27 cellular contexts compared by ENCODE assay signal in genomic region chr10:29987471-29987870, GRCh38.
"Had no signal": no experiment of that assay in that cellular context is flagged by ENCODE, and none has a peak within 500 bp of the region (broad histone marks: within the 10 kb centered on the region; RNA-seq: fewer than 3 reads in every experiment).

No MANE protein-coding gene starts in this region.

- H3K27ac Mint-ChIP-seq: activated CD4-positive, alpha-beta T cell treated with anti-CD3 and anti-CD28 coated beads for 36 hours; activated CD4-positive, alpha-beta T cell treated with anti-CD3 and anti-CD28 coated beads, Interleukin-2, amount 10 ng/mL, durations not matched to agents 7 days and 5 days; activated CD8-positive, alpha-beta T cell treated with anti-CD3 and anti-CD28 coated beads, Interleukin-2, amount 10 ng/mL, durations not matched to agents 7 days and 5 days; activated naive CD4-positive, alpha-beta T cell treated with anti-CD3 and anti-CD28 coated beads, Interleukin-2, amount 50 U/mL, for 24 hours; activated naive CD8-positive, alpha-beta T cell treated with anti-CD3 and anti-CD28 coated beads, Interleukin-2, amount 10 ng/mL, durations not matched to agents 7 days and 5 days; activated T-cell treated with anti-CD3 and anti-CD28 coated beads, Interleukin-2, amount 50 U/mL, for 24 hours; activated T-helper 2 cell treated with anti-CD3 and anti-CD28 coated beads, Interferon-gamma antibody, Interleukin-2, Interleukin-4, amounts not matched to agents 10 μg/mL and 5 μg/mL and 100 μg/mL, durations not matched to agents 14 hours and 24 hours and 36 hours; brain; T-helper 1 cell treated with Interleukin-12 subunit alpha and Interleukin-12 subunit beta and Interleukin-4 antibody, amounts not matched to agents 30 μg/mL and 1 μg/mL, for 36 hours; T-helper 2 cell treated with Interferon-gamma antibody and Interleukin-4, amounts not matched to agents 5 μg/mL and 100 μg/mL, for 36 hours had no signal

- H3K4me3 ChIP-seq: Peyer's patch, SJSA1 had no signal

- H3K9me3 ChIP-seq: SK-N-SH had no signal

- H3K4me1 ChIP-seq: Peyer's patch had no signal

- H3K36me3 ChIP-seq: Peyer's patch, SJSA1 had no signal

- H3K27ac ChIP-seq: Peyer's patch, SJSA1 had no signal

- H3K36me3 Mint-ChIP-seq: activated naive CD4-positive, alpha-beta T cell treated with anti-CD3 and anti-CD28 coated beads, Interleukin-2, amount 50 U/mL, for 24 hours; brain had no signal

- H3K4me3 Mint-ChIP-seq: activated CD4-positive, alpha-beta T cell treated with anti-CD3 and anti-CD28 coated beads for 36 hours; activated CD4-positive, alpha-beta T cell treated with anti-CD3 and anti-CD28 coated beads, Interleukin-2, amount 10 ng/mL, durations not matched to agents 7 days and 5 days; activated CD8-positive, alpha-beta T cell treated with anti-CD3 and anti-CD28 coated beads, Interleukin-2, amount 10 ng/mL, durations not matched to agents 7 days and 5 days; activated naive CD4-positive, alpha-beta T cell treated with anti-CD3 and anti-CD28 coated beads, Interleukin-2, amount 50 U/mL, for 24 hours; activated naive CD8-positive, alpha-beta T cell treated with anti-CD3 and anti-CD28 coated beads, Interleukin-2, amount 10 ng/mL, durations not matched to agents 7 days and 5 days; activated T-cell treated with anti-CD3 and anti-CD28 coated beads, Interleukin-2, amount 50 U/mL, for 24 hours; brain; T-helper 1 cell treated with Interleukin-12 subunit alpha and Interleukin-12 subunit beta and Interleukin-4 antibody, amounts not matched to agents 30 μg/mL and 1 μg/mL, for 36 hours; T-helper 2 cell treated with Interferon-gamma antibody and Interleukin-4, amounts not matched to agents 5 μg/mL and 100 μg/mL, for 36 hours had no signal

- H3K27me3 ChIP-seq: Peyer's patch, SJSA1 had no signal

- DNase-seq: activated CD4-positive, alpha-beta T cell treated with anti-CD3 and anti-CD28 coated beads for 36 hours; activated CD4-positive, alpha-beta T cell treated with anti-CD3 and anti-CD28 coated beads, Interleukin-2, amount 10 ng/mL, durations not matched to agents 7 days and 5 days; activated CD4-positive, alpha-beta T cell treated with anti-CD3 and anti-CD28 coated beads, Interleukin-2, amount 50 U/mL, for 48 hours; activated CD8-positive, alpha-beta T cell treated with anti-CD3 and anti-CD28 coated beads, Interleukin-2, amount 10 ng/mL, durations not matched to agents 7 days and 5 days; activated gamma-delta T cell; activated naive CD4-positive, alpha-beta T cell treated with Interleukin-2 at 50 U/mL for 16 hours; activated naive CD8-positive, alpha-beta T cell treated with anti-CD3 and anti-CD28 coated beads, Interleukin-2, amount 10 ng/mL, durations not matched to agents 7 days and 5 days; activated T-cell treated with anti-CD3 and anti-CD28 coated beads, Interleukin-2, amount 50 U/mL, for 24 hours; Karpas-422; KBM-7; NCI-H1105; NCI-H1417 treated with DMSO at 0.1 percent for 48 hours; NCI-H187 treated with DMSO at 0.1 percent for 48 hours; NCI-H2081; NCI-H345; NCI-H524 treated with DMSO at 0.1 percent for 48 hours; PC-3; Peyer's patch; RPMI8226; SHP77 treated with DMSO at 0.1 percent for 48 hours; SK-N-SH had no signal

- ATAC-seq: activated CD4-positive, alpha-beta T cell treated with anti-CD3 and anti-CD28 coated beads for 36 hours; activated CD8-positive, alpha-beta T cell treated with anti-CD3 and anti-CD28 coated beads, Interleukin-2, amount 10 ng/mL, durations not matched to agents 7 days and 5 days; PC-3 had no signal

- H3K4me1 Mint-ChIP-seq: activated CD4-positive, alpha-beta T cell treated with anti-CD3 and anti-CD28 coated beads for 36 hours; activated CD4-positive, alpha-beta T cell treated with anti-CD3 and anti-CD28 coated beads, Interleukin-2, amount 10 ng/mL, durations not matched to agents 7 days and 5 days; activated naive CD4-positive, alpha-beta T cell treated with anti-CD3 and anti-CD28 coated beads, Interleukin-2, amount 50 U/mL, for 24 hours; activated naive CD8-positive, alpha-beta T cell treated with anti-CD3 and anti-CD28 coated beads, Interleukin-2, amount 10 ng/mL, durations not matched to agents 7 days and 5 days; brain had no signal
